In genomic region chr3:120496278-120496975, GRCh38 we compare ENCODE assay signal across 16 cellular contexts. TPM values are rescaled to one million over a fixed set of nuclear protein-coding genes. Genes with fewer than 3 reads are reported as not detected.
A peak's percentile ranks its signal among the peaks of the same experiment; 100 is the strongest.
DNase-seq lines count a peak whose midpoint lies in the region; ATAC-seq, FAIRE-seq and TF ChIP-seq lines count a peak whose summit lies in the region.
"Had no signal": no experiment of that assay in that cellular context is flagged by ENCODE, and none has a peak within 500 bp of the region (broad histone marks: within the 10 kb centered on the region; RNA-seq: fewer than 3 reads in every experiment).

No MANE protein-coding gene starts in this region.

- H3K4me3 ChIP-seq in esophagus squamous epithelium: no peak overlapping the region
- H3K4me3 ChIP-seq: lower lobe of right lung had no signal

- WGBS in esophagus squamous epithelium, 2 donors: 47 to 49% methylated on average over 3 of the region's 3 CpGs

- no peak overlapping the region for H3K4me3 Mint-ChIP-seq in nephron
- H3K4me3 Mint-ChIP-seq: CD4-positive, CD25-positive, alpha-beta regulatory T cell; effector memory CD8-positive, alpha-beta T cell; stimulated activated naive CD8-positive, alpha-beta T cell treated with anti-CD3 and anti-CD28 coated beads, Interleukin-15, Interleukin-2, amounts not matched to agents 100 ng/mL and 50 ng/mL, for 24 hours; WTC11 had no signal

- no peaks in the 10 kb centered on the region for H3K27me3 ChIP-seq in esophagus squamous epithelium

- DNase-seq in AG09319 (ENCODE audit: extremely low read depth, low read depth) (peak; percentile 44), RCC 7860 (ENCODE audit: low spot score) (peak; percentile 94), esophagus squamous epithelium (lab: John Stamatoyannopoulos, UW) (no peak), head of caudate nucleus (no peak)
- DNase-seq in activated CD4-positive, alpha-beta T cell treated with anti-CD3 and anti-CD28 coated beads, Interleukin-2, amount 50 U/mL, for 4 hours: no peak
- DNase-seq: activated effector memory CD4-positive, alpha-beta T cell treated with anti-CD3 and anti-CD28 coated beads, Interleukin-2, amount 50 U/mL, for 16 hours; CD4-positive, CD25-positive, alpha-beta regulatory T cell; effector memory CD8-positive, alpha-beta T cell; lower lobe of right lung; MM.1S had no signal

- peak overlapping the region in 2 of 3 experiments; percentile 90 to 93 for H3K27ac Mint-ChIP-seq in nephron
- H3K27ac Mint-ChIP-seq: CD4-positive, CD25-positive, alpha-beta regulatory T cell; effector memory CD8-positive, alpha-beta T cell; stimulated activated naive CD8-positive, alpha-beta T cell treated with anti-CD3 and anti-CD28 coated beads, Interleukin-15, Interleukin-2, amounts not matched to agents 100 ng/mL and 50 ng/mL, for 24 hours had no signal

- peaks cover 3% of the 10 kb centered on the region for H3K27me3 Mint-ChIP-seq in nephron (ENCODE audit: low read depth)

- peak overlapping the region in 3 of 4 donors; percentile 38 to 45 (median 44) for H3K27ac ChIP-seq in esophagus squamous epithelium
- H3K27ac ChIP-seq: lower lobe of right lung had no signal

- H3K36me3 ChIP-seq in esophagus squamous epithelium: no peaks in the 10 kb centered on the region
- H3K36me3 ChIP-seq: lower lobe of right lung had no signal

- ATAC-seq in GM18873 (IDR thresholded peaks at IDR 0.05; ENCODE audit: low FRiP score, unreplicated experiment) (no peak), HG03045 (IDR thresholded peaks at IDR 0.05; ENCODE audit: unreplicated experiment) (no peak)
- ATAC-seq: effector memory CD8-positive, alpha-beta T cell; WTC11 had no signal

- peaks cover 0 to 21% (median 0%) of the 10 kb centered on the region in 3 donors for H3K4me1 ChIP-seq in esophagus squamous epithelium

- H3K9me3 Mint-ChIP-seq in nephron: peaks cover 5% of the 10 kb centered on the region

- TF ChIP-seq POLR2A in esophagus squamous epithelium (IDR thresholded peaks at IDR 0.05): no peak

- no peak for TF ChIP-seq CTCF in AG09319 (IDR thresholded peaks at IDR 0.05; ENCODE audit: low read depth, low read length)
- TF ChIP-seq CTCF in esophagus squamous epithelium (IDR thresholded peaks at IDR 0.05): no peak
- TF ChIP-seq CTCF in nephron (IDR thresholded peaks at IDR 0.05; ENCODE audit: unreplicated experiment in 3 of 3): no peak

- peaks cover 0 to 14% (median 9%) of the 10 kb centered on the region in 3 donors for H3K9me3 ChIP-seq in esophagus squamous epithelium
- H3K9me3 ChIP-seq: lower lobe of right lung had no signal

- intact Hi-C loops in esophagus squamous epithelium (cut with DNase I) (no loop called here), head of caudate nucleus (cut with DNase I) (no loop called here)

- no peaks in the 10 kb centered on the region for H3K36me3 Mint-ChIP-seq in nephron (ENCODE audit: low read depth)
- H3K36me3 Mint-ChIP-seq: CD4-positive, CD25-positive, alpha-beta regulatory T cell had no signal

- peak; percentile 78 for FAIRE-seq in RCC 7860 (lab: Jason Lieb, UNC)
- FAIRE-seq: GM12892 had no signal

- peaks cover 36% of the 10 kb centered on the region for H3K4me1 Mint-ChIP-seq in nephron
- H3K4me1 Mint-ChIP-seq: CD4-positive, CD25-positive, alpha-beta regulatory T cell had no signal

RNA-seq across cellular contexts. Expression of gene FSTL1, which starts 45.6 kb away (rescaled TPM):
- 100 to 1,000 TPM in 2 of 4 donors, 10 to 100 TPM in 1, 1 to 10 TPM in 1; 9.4 to 258 (median 70.7) TPM for total RNA-seq in esophagus squamous epithelium

Comparison
In these comparisons a context has a peak if more than half of its experiments do, and no peak if none do; other contexts are left out.
1. DNase-seq: peak in AG09319 (single experiment) and RCC 7860 (single experiment); none in esophagus squamous epithelium (single experiment), activated CD4-positive, alpha-beta T cell treated with anti-CD3 and anti-CD28 coated beads, Interleukin-2, amount 50 U/mL, for 4 hours (0 of 2) and head of caudate nucleus (0 of 42).